ENCODE assay signal across 8 cellular contexts in genomic region chr10:60732240-60733188, GRCh38. TPM values are rescaled to one million over a fixed set of nuclear protein-coding genes. Genes with fewer than 3 reads are reported as not detected.
DNase-seq lines count a peak whose midpoint lies in the region; ATAC-seq and TF ChIP-seq lines count a peak whose summit lies in the region.

No MANE protein-coding gene starts in this region.

- peak; percentile 7 for ATAC-seq in GM19452 (IDR thresholded peaks at IDR 0.05; ENCODE audit: unreplicated experiment)
- ATAC-seq in right cardiac atrium, result peak; percentile 35 to 43
- no peak for ATAC-seq in gastrocnemius medialis

- peaks cover 23 to 33% (median 27%) of the 10 kb centered on the region in 3 donors for H3K27me3 Mint-ChIP-seq in CD14-positive monocyte (ENCODE audit: low read depth in 3 of 3)
- H3K27me3 Mint-ChIP-seq in activated T-helper 2 cell treated with anti-CD3 and anti-CD28 coated beads, Interferon-gamma antibody, Interleukin-2, Interleukin-4, amounts not matched to agents 10 μg/mL and 5 μg/mL and 100 μg/mL, durations not matched to agents 14 hours and 24 hours and 36 hours (ENCODE audit: low read depth), result peaks cover 4% of the 10 kb centered on the region

- TF ChIP-seq CTCF in CD14-positive monocyte (IDR thresholded peaks at IDR 0.05) (no peak), gastrocnemius medialis (IDR thresholded peaks at IDR 0.05 in 4 of 5, conservative IDR thresholded peaks at IDR 0.05 in 1 of 5) (no peak)

- TF ChIP-seq POLR2A in gastrocnemius medialis (IDR thresholded peaks at IDR 0.05), result no peak

- DNase-seq in CD14-positive monocyte (ENCODE audit: low spot score), result no peak
- peak; percentile 27 for DNase-seq in LoVo (ENCODE audit: low spot score)
- peak; percentile 18 for DNase-seq in activated T-helper 2 cell treated with anti-CD3 and anti-CD28 coated beads, Interferon-gamma antibody, Interleukin-2, Interleukin-4, amounts not matched to agents 10 μg/mL and 5 μg/mL and 100 μg/mL, durations not matched to agents 14 hours and 24 hours and 36 hours (ENCODE audit: low spot score)
- DNase-seq in right cardiac atrium, result peak in 1 of 3 donors; percentile 44
- no peak for DNase-seq in gastrocnemius medialis
- no peak for DNase-seq in DMS114 treated with DMSO at 0.1 percent for 48 hours (lab: John Stamatoyannopoulos, UW; ENCODE audit: unreplicated experiment)
- no peak for DNase-seq in Ammon's horn (ENCODE audit: low spot score)

- H3K9me3 ChIP-seq in right cardiac atrium (ENCODE audit: control insufficient read depth, low read length) (no peaks in the 10 kb centered on the region), gastrocnemius medialis (no peaks in the 10 kb centered on the region)

- peak overlapping the region in 2 of 7 donors; percentile 44 to 66 for H3K27ac Mint-ChIP-seq in CD14-positive monocyte
- H3K27ac Mint-ChIP-seq in activated T-helper 2 cell treated with anti-CD3 and anti-CD28 coated beads, Interferon-gamma antibody, Interleukin-2, Interleukin-4, amounts not matched to agents 10 μg/mL and 5 μg/mL and 100 μg/mL, durations not matched to agents 14 hours and 24 hours and 36 hours, result peak overlapping the region; percentile 10

- H3K27ac ChIP-seq in right cardiac atrium (ENCODE audit: low read length) (no peak overlapping the region), gastrocnemius medialis (no peak overlapping the region)

- in situ Hi-C loops in gastrocnemius medialis (cut with MboI; ENCODE audit: low sequenced_read_pairs in 4 of 4), result no loop called here

- 16% methylated on average over 47 of the region's 47 CpGs for WGBS in right cardiac atrium

- peaks cover 16% of the 10 kb centered on the region for H3K4me1 Mint-ChIP-seq in CD14-positive monocyte
- H3K4me1 Mint-ChIP-seq in activated T-helper 2 cell treated with anti-CD3 and anti-CD28 coated beads, Interferon-gamma antibody, Interleukin-2, Interleukin-4, amounts not matched to agents 10 μg/mL and 5 μg/mL and 100 μg/mL, durations not matched to agents 14 hours and 24 hours and 36 hours (ENCODE audit: low read depth), result peaks cover 38% of the 10 kb centered on the region

- H3K4me3 ChIP-seq in right cardiac atrium (ENCODE audit: low read length) (peak overlapping the region; percentile 82), gastrocnemius medialis (peak overlapping the region; percentile 50 to 61 (median 55))

- peak overlapping the region; percentile 94 to 99 for H3K4me3 Mint-ChIP-seq in CD14-positive monocyte
- peak overlapping the region; percentile 77 for H3K4me3 Mint-ChIP-seq in activated T-helper 2 cell treated with anti-CD3 and anti-CD28 coated beads, Interferon-gamma antibody, Interleukin-2, Interleukin-4, amounts not matched to agents 10 μg/mL and 5 μg/mL and 100 μg/mL, durations not matched to agents 14 hours and 24 hours and 36 hours (ENCODE audit: low read depth)

- intact Hi-C loops in CD14-positive monocyte (cut with micrococcal nuclease) (no loop called here), right cardiac atrium (cut with DNase I) (no loop called here), gastrocnemius medialis (cut with DNase I; ENCODE audit: low total_unique reads) (no loop called here)
- intact Hi-C loops in activated T-helper 2 cell treated with anti-CD3 and anti-CD28 coated beads, Interferon-gamma antibody, Interleukin-2, Interleukin-4, amounts not matched to agents 10 μg/mL and 5 μg/mL and 100 μg/mL, durations not matched to agents 14 hours and 24 hours and 36 hours (cut with micrococcal nuclease), result loop anchor here (1.0 to 5.0 kb wide), 3 partner anchors 46 to 1910 kb away; partner anchors contain the start of gene CDK1

- no peaks in the 10 kb centered on the region for H3K36me3 ChIP-seq in gastrocnemius medialis

- no peaks in the 10 kb centered on the region for H3K36me3 Mint-ChIP-seq in CD14-positive monocyte
- H3K36me3 Mint-ChIP-seq in activated T-helper 2 cell treated with anti-CD3 and anti-CD28 coated beads, Interferon-gamma antibody, Interleukin-2, Interleukin-4, amounts not matched to agents 10 μg/mL and 5 μg/mL and 100 μg/mL, durations not matched to agents 14 hours and 24 hours and 36 hours (ENCODE audit: low read depth), result no peaks in the 10 kb centered on the region

- H3K27me3 ChIP-seq in right cardiac atrium (ENCODE audit: control insufficient read depth, insufficient read depth), result no peaks in the 10 kb centered on the region
- H3K27me3 ChIP-seq in gastrocnemius medialis, result peaks cover 34 to 36% (median 34%) of the 10 kb centered on the region in 3 donors

- H3K4me1 ChIP-seq in right cardiac atrium (ENCODE audit: control insufficient read depth, insufficient read depth, low read length), result peaks cover 2% of the 10 kb centered on the region
- peaks cover 0 to 6% of the 10 kb centered on the region in 2 donors for H3K4me1 ChIP-seq in gastrocnemius medialis

- peaks cover 0 to 6% (median 0%) of the 10 kb centered on the region in 7 donors for H3K9me3 Mint-ChIP-seq in CD14-positive monocyte
- no peaks in the 10 kb centered on the region for H3K9me3 Mint-ChIP-seq in activated T-helper 2 cell treated with anti-CD3 and anti-CD28 coated beads, Interferon-gamma antibody, Interleukin-2, Interleukin-4, amounts not matched to agents 10 μg/mL and 5 μg/mL and 100 μg/mL, durations not matched to agents 14 hours and 24 hours and 36 hours

RNA-seq across cellular contexts. Expression of gene CDK1, which starts 45.8 kb away (rescaled TPM):
- polyA plus RNA-seq in CD14-positive monocyte (under 1 TPM; 0.08 to 0.09 TPM), right cardiac atrium (1.5 TPM)
- 89.1 and 91.4 TPM in 2 replicates for total RNA-seq in activated T-helper 2 cell treated with anti-CD3 and anti-CD28 coated beads, Interferon-gamma antibody, Interleukin-2, Interleukin-4, amounts not matched to agents 10 μg/mL and 5 μg/mL and 100 μg/mL, durations not matched to agents 14 hours and 24 hours and 36 hours
- total RNA-seq in right cardiac atrium (1 to 10 TPM in 3 of 4 donors, under 1 TPM in 1; 0.58 to 4.6 (median 2.7) TPM), gastrocnemius medialis (1 to 10 TPM in 2 of 4 donors, under 1 TPM in 1, not detected in 1; 0.82 to 1.9 (median 1.2) TPM)

Comparison
In these comparisons a context has a peak if more than half of its experiments do, and no peak if none do; other contexts are left out.
1. DNase-seq: peak in LoVo (single experiment) and activated T-helper 2 cell treated with anti-CD3 and anti-CD28 coated beads, Interferon-gamma antibody, Interleukin-2, Interleukin-4, amounts not matched to agents 10 μg/mL and 5 μg/mL and 100 μg/mL, durations not matched to agents 14 hours and 24 hours and 36 hours (single experiment); none in CD14-positive monocyte (single experiment), gastrocnemius medialis (0 of 2), DMS114 treated with DMSO at 0.1 percent for 48 hours (single experiment) and Ammon's horn (single experiment).
2. ATAC-seq: peak in GM19452 (single experiment) and right cardiac atrium (2 of 2); none in gastrocnemius medialis (0 of 2).
3. RNA of gene CDK1, which starts 45.8 kb away (total RNA-seq): 89.1 to 91.4 TPM in activated T-helper 2 cell treated with anti-CD3 and anti-CD28 coated beads, Interferon-gamma antibody, Interleukin-2, Interleukin-4, amounts not matched to agents 10 μg/mL and 5 μg/mL and 100 μg/mL, durations not matched to agents 14 hours and 24 hours and 36 hours; 0.58 to 4.6 TPM in right cardiac atrium and 0.82 to 1.9 TPM in gastrocnemius medialis; every median in the first group is over 10 times any median in the second.